16 cellular contexts compared by ENCODE assay signal in genomic region chr7:84913731-84914130, GRCh38.
DNase-seq lines count a peak whose midpoint lies in the region; TF ChIP-seq lines count a peak whose summit lies in the region.
"Had no signal": no experiment of that assay in that cellular context is flagged by ENCODE, and none has a peak within 500 bp of the region (broad histone marks: within the 10 kb centered on the region; RNA-seq: fewer than 3 reads in every experiment).

No MANE protein-coding gene starts in this region.

- H3K9ac ChIP-seq in iPS-20b (ENCODE audit: low read depth, low read length), result no peak overlapping the region; the same call in 1 of the 2 replicates

- DNase-seq in AG09319 (ENCODE audit: extremely low read depth, low read depth) (peak; percentile 1), HT1080 (ENCODE audit: low read depth) (peak; percentile 2), amniotic epithelial cell (ENCODE audit: low read depth) (peak; percentile 30), midbrain (lab: John Stamatoyannopoulos, UW) (no peak), A673 (ENCODE audit: low spot score) (no peak), ascending aorta (ENCODE audit: low spot score in 2 of 2) (no peak)
- no peak for DNase-seq in stimulated activated naive CD4-positive, alpha-beta T cell treated with Interleukin-2 at 50 U/mL for 16 hours (lab: John Stamatoyannopoulos, UW)
- DNase-seq: aorta; dermis blood vessel endothelial cell; NCI-H510A treated with DMSO at 0.1 percent for 48 hours; OCI-M1; stimulated activated CD4-positive, alpha-beta T cell treated with anti-CD3 and anti-CD28 coated beads, Interleukin-4, amount 100 ng/mL, for 1 hour; SW 1271; thyroid gland had no signal

- intact Hi-C loops in A673 (cut with micrococcal nuclease; ENCODE audit: unreplicated experiment), result loop anchor here (5.0 kb wide), 1 partner anchor 104 kb away; no protein-coding TSS in a partner anchor
- intact Hi-C loops in ascending aorta (cut with DNase I), result no loop called here

- H3K27ac ChIP-seq in iPS-20b (ENCODE audit: low read length), result peak overlapping the region; percentile 57
- H3K27ac ChIP-seq in A673 (ENCODE audit: low read depth, low read length, poor library complexity, severe bottlenecking), result no peak overlapping the region
- no peak overlapping the region for H3K27ac ChIP-seq in ascending aorta
- H3K27ac ChIP-seq: thyroid gland, VCaP had no signal

- CTCF ChIA-PET in A673 (lab: Charles Lee), result no interaction called here

- BruUV-seq in A673 (replicated peaks; lab: Mats Ljungman, UMichigan), result no TSS peak

- no peaks in the 10 kb centered on the region for H3K9me3 ChIP-seq in iPS-20b (ENCODE audit: insufficient read depth, low read depth, low read length)
- no peaks in the 10 kb centered on the region for H3K9me3 ChIP-seq in A673 (ENCODE audit: low read depth, low read length, poor library complexity, severe bottlenecking)
- no peaks in the 10 kb centered on the region for H3K9me3 ChIP-seq in ascending aorta
- H3K9me3 ChIP-seq: thyroid gland had no signal

- H3K4me3 ChIP-seq in iPS-20b (ENCODE audit: low read length) (no peak overlapping the region), A673 (ENCODE audit: low read depth, low read length, poor library complexity, severe bottlenecking) (no peak overlapping the region), ascending aorta (no peak overlapping the region)
- H3K4me3 ChIP-seq: thyroid gland had no signal

- peaks cover 31% of the 10 kb centered on the region; the same call in 1 of the 2 replicates for H3K4me1 ChIP-seq in iPS-20b (ENCODE audit: insufficient read depth, low read length)
- H3K4me1 ChIP-seq in A673 (ENCODE audit: insufficient read depth, low read length, poor library complexity, severe bottlenecking), result no peaks in the 10 kb centered on the region
- no peaks in the 10 kb centered on the region for H3K4me1 ChIP-seq in ascending aorta
- H3K4me1 ChIP-seq: thyroid gland had no signal

- H3K27me3 ChIP-seq in iPS-20b (ENCODE audit: insufficient read depth, low read length), result no peaks in the 10 kb centered on the region
- H3K27me3 ChIP-seq in A673 (replicated peaks; ENCODE audit: insufficient read depth, low read depth, low read length, poor library complexity), result no peaks in the 10 kb centered on the region
- no peaks in the 10 kb centered on the region for H3K27me3 ChIP-seq in ascending aorta
- H3K27me3 ChIP-seq: thyroid gland had no signal

- POLR2A ChIA-PET in A673 (lab: Charles Lee; ENCODE audit: low non-redundant PET), result no interaction called here

- no peaks in the 10 kb centered on the region for H3K36me3 ChIP-seq in iPS-20b (ENCODE audit: insufficient read depth, low read depth, low read length)
- H3K36me3 ChIP-seq in A673 (ENCODE audit: insufficient read depth, low read length, poor library complexity, severe bottlenecking), result no peaks in the 10 kb centered on the region
- H3K36me3 ChIP-seq in ascending aorta, result no peaks in the 10 kb centered on the region
- H3K36me3 ChIP-seq: thyroid gland had no signal

- no peak for TF ChIP-seq CTCF in AG09319 (IDR thresholded peaks at IDR 0.05; ENCODE audit: low read depth, low read length)
- TF ChIP-seq CTCF in A673 (conservative IDR thresholded peaks at IDR 0.05; ENCODE audit: low read depth, low read length), result no peak
- no peak for TF ChIP-seq CTCF in ascending aorta (IDR thresholded peaks at IDR 0.05)

Comparison
In these comparisons a context has a peak if more than half of its experiments do, and no peak if none do; other contexts are left out.
1. DNase-seq: peak in AG09319 (single experiment), HT1080 (single experiment) and amniotic epithelial cell (single experiment); none in midbrain (single experiment), A673 (single experiment), ascending aorta (0 of 2) and stimulated activated naive CD4-positive, alpha-beta T cell treated with Interleukin-2 at 50 U/mL for 16 hours (single experiment).